In genomic region chr19:49766007-49766937, GRCh38 we compare ENCODE assay signal across 8 cellular contexts. TPM values are rescaled to one million over a fixed set of nuclear protein-coding genes. Genes with fewer than 3 reads are reported as not detected.
DNase-seq lines count a peak whose midpoint lies in the region; ATAC-seq and TF ChIP-seq lines count a peak whose summit lies in the region.

No MANE protein-coding gene starts in this region.

- ATAC-seq in GM18511 (IDR thresholded peaks at IDR 0.05; ENCODE audit: unreplicated experiment) = peak; percentile 95
- peak; percentile 91 for ATAC-seq in HG03025 (IDR thresholded peaks at IDR 0.05; ENCODE audit: low FRiP score, unreplicated experiment)
- peak; percentile 96 for ATAC-seq in aorta (ENCODE audit: low FRiP score)

- no peaks in the 10 kb centered on the region for H4K20me1 ChIP-seq in hepatocyte (ENCODE audit: insufficient read depth, poor library complexity, severe bottlenecking)

- H3K27me3 ChIP-seq in hepatocyte = no peaks in the 10 kb centered on the region
- no peaks in the 10 kb centered on the region for H3K27me3 ChIP-seq in rectal smooth muscle tissue (ENCODE audit: control insufficient read depth, insufficient read depth, low read length)
- H3K27me3 ChIP-seq in aorta (ENCODE audit: control insufficient read depth in 1 of 2, insufficient read depth in 2 of 2, low read length in 1 of 2) = no peaks in the 10 kb centered on the region

- WGBS in hepatocyte (ENCODE audit: low lambda C conversion rate, missing lambda C conversion rate) = 3% methylated on average over 22 of the region's 54 CpGs
- WGBS in aorta, 2 donors = 1% methylated on average over 53 to 54 of the region's 54 CpGs

- H3K4me2 ChIP-seq in hepatocyte = peak overlapping the region; percentile 66

- peaks cover 11% of the 10 kb centered on the region for H3K4me1 ChIP-seq in hepatocyte (ENCODE audit: insufficient read depth)
- H3K4me1 ChIP-seq in rectal smooth muscle tissue (ENCODE audit: control insufficient read depth, insufficient read depth, low read length) = peaks cover 10% of the 10 kb centered on the region
- peaks cover 0 to 4% of the 10 kb centered on the region in 2 donors for H3K4me1 ChIP-seq in aorta (ENCODE audit: control insufficient read depth in 1 of 2, insufficient read depth in 2 of 2, low read length in 2 of 2)

- intact Hi-C loops in aorta (cut with DNase I) = loop anchor here (5.0 to 10.0 kb wide), 4 partner anchors 41 to 241 kb away; partner anchors contain the start of genes PNKP (in 2 of the 2) and RCN3 (in 1 of the 2)

- H3K36me3 ChIP-seq in hepatocyte (replicated peaks; ENCODE audit: insufficient read depth, low read depth) (no peaks in the 10 kb centered on the region), rectal smooth muscle tissue (ENCODE audit: control insufficient read depth, insufficient read depth, low read length) (no peaks in the 10 kb centered on the region), aorta (ENCODE audit: control insufficient read depth in 1 of 2, insufficient read depth in 2 of 2, low read length in 1 of 2) (no peaks in the 10 kb centered on the region)

- H3K9ac ChIP-seq in rectal smooth muscle tissue (ENCODE audit: low read length) = peak overlapping the region; percentile 10

- peak overlapping the region; percentile 2 for H2AFZ ChIP-seq in hepatocyte

- DNase-seq in NCI-H2029 treated with DMSO at 0.1 percent for 48 hours (lab: John Stamatoyannopoulos, UW) (peak; percentile 98), T1000 (lab: John Stamatoyannopoulos, UW) (peak; percentile 99), astrocyte of the hippocampus (ENCODE audit: low read depth, low spot score) (peak; percentile 100), hepatocyte (ENCODE audit: low spot score) (peak; percentile 100), aorta (peak; percentile 99 to 100)

- H3K4me3 ChIP-seq in hepatocyte (no peak overlapping the region), rectal smooth muscle tissue (ENCODE audit: low read length) (peak overlapping the region; percentile 45), aorta (ENCODE audit: low read length in 2 of 2) (peak overlapping the region; percentile 19 to 98)

- H3K9me3 ChIP-seq in hepatocyte (ENCODE audit: low read depth) (no peaks in the 10 kb centered on the region), aorta (ENCODE audit: control insufficient read depth, low read length) (no peaks in the 10 kb centered on the region)

- no peak for TF ChIP-seq CTCF in hepatocyte (IDR thresholded peaks at IDR 0.05; ENCODE audit: poor library complexity)

- peak overlapping the region; percentile 92 for H3K27ac ChIP-seq in hepatocyte
- H3K27ac ChIP-seq in rectal smooth muscle tissue (ENCODE audit: low read depth, low read length) = peak overlapping the region; percentile 82
- H3K27ac ChIP-seq in aorta (ENCODE audit: low read depth in 1 of 2, low read length in 2 of 2) = peak overlapping the region; percentile 72 to 85

- H3K9me2 ChIP-seq in hepatocyte (replicated peaks; ENCODE audit: insufficient read depth) = no peaks in the 10 kb centered on the region

- peaks cover 41% of the 10 kb centered on the region for H3K79me2 ChIP-seq in hepatocyte

RNA-seq across cellular contexts. Expression of gene AP2A1, which starts 0.5 kb away (rescaled TPM):
- total RNA-seq in hepatocyte (59.3 and 64.8 TPM in 2 replicates), aorta (10 to 100 TPM; 71.3 to 77.5 TPM)
- polyA plus RNA-seq in hepatocyte (60.4 and 62.1 TPM in 2 replicates), aorta (10 to 100 TPM; 19.9 to 63.1 TPM)

RNA-seq across cellular contexts. Expression of gene TSKS, which starts 3.2 kb away (rescaled TPM):
- total RNA-seq in hepatocyte (not detected in 2 replicates), aorta (1 to 10 TPM in 1 of 2 donors, under 1 TPM in 1; 0.42 to 2.6 TPM)
- polyA plus RNA-seq in hepatocyte (not detected in 2 replicates), aorta (under 1 TPM in 1 of 2 donors, not detected in 1; 0.38 TPM)

RNA-seq across cellular contexts. Expression of gene FUZ, which starts 46.8 kb away (rescaled TPM):
- total RNA-seq in hepatocyte = 19.5 and 20.5 TPM in 2 replicates
- polyA plus RNA-seq in hepatocyte = 20.4 and 24.2 TPM in 2 replicates
- 10 to 100 TPM in 1 of 2 donors, 1 to 10 TPM in 1; 9.3 to 18.1 TPM for total RNA-seq in aorta
- polyA plus RNA-seq in aorta = 10 to 100 TPM; 11.5 to 27.8 TPM

RNA-seq across cellular contexts. Expression of gene MED25, which starts 51.8 kb away (rescaled TPM):
- 23.0 and 29.6 TPM in 2 replicates for total RNA-seq in hepatocyte
- 83.9 and 100 TPM in 2 replicates for polyA plus RNA-seq in hepatocyte
- 10 to 100 TPM; 27.2 to 40.3 TPM for total RNA-seq in aorta
- polyA plus RNA-seq in aorta = 10 to 100 TPM; 18.3 to 52.8 TPM
